8 cellular contexts compared by ENCODE assay signal in genomic region chr10:46019541-46020343, GRCh38. TPM values are rescaled to one million over a fixed set of nuclear protein-coding genes. Genes with fewer than 3 reads are reported as not detected.
DNase-seq lines count a peak whose midpoint lies in the region; ATAC-seq and TF ChIP-seq lines count a peak whose summit lies in the region.

No MANE protein-coding gene starts in this region.

- CTCF ChIA-PET in activated CD8-positive, alpha-beta memory T cell treated with anti-CD3 and anti-CD28 coated beads, Interleukin-2, amount 10 ng/mL, durations not matched to agents 7 days and 5 days (lab: Charles Lee): interaction anchor here (1.0 to 1.4 kb wide), 2 partner anchors 10 kb away, joined by 3 to 5 read pairs; no protein-coding TSS in a partner anchor

- peak overlapping the region; percentile 22 for H3K27ac Mint-ChIP-seq in activated CD8-positive, alpha-beta memory T cell treated with anti-CD3 and anti-CD28 coated beads, Interleukin-2, amount 10 ng/mL, durations not matched to agents 7 days and 5 days

- no peak overlapping the region for H3K4me3 ChIP-seq in body of pancreas
- peak overlapping the region; percentile 33 for H3K4me3 ChIP-seq in lower lobe of right lung
- H3K4me3 ChIP-seq in tibial nerve: peak overlapping the region in 1 of 4 donors; percentile 16

- no peaks in the 10 kb centered on the region for H3K9me3 ChIP-seq in body of pancreas
- H3K9me3 ChIP-seq in lower lobe of right lung: no peaks in the 10 kb centered on the region
- no peaks in the 10 kb centered on the region for H3K9me3 ChIP-seq in tibial nerve

- TF ChIP-seq POLR2A in body of pancreas (IDR thresholded peaks at IDR 0.05): no peak
- no peak for TF ChIP-seq POLR2A in tibial nerve (IDR thresholded peaks at IDR 0.05)

- no peaks in the 10 kb centered on the region for H3K9me3 Mint-ChIP-seq in activated CD8-positive, alpha-beta memory T cell treated with anti-CD3 and anti-CD28 coated beads, Interleukin-2, amount 10 ng/mL, durations not matched to agents 7 days and 5 days (ENCODE audit: low read depth)

- no peak for DNase-seq in activated CD8-positive, alpha-beta memory T cell treated with anti-CD3 and anti-CD28 coated beads, Interleukin-2, amount 10 ng/mL, durations not matched to agents 7 days and 5 days
- DNase-seq in activated CD8-positive, alpha-beta memory T cell treated with anti-CD3 and anti-CD28 coated beads for 24 hours: no peak
- DNase-seq in body of pancreas (peak in 1 of 4 donors; percentile 51), lower lobe of right lung (no peak), tibial nerve (ENCODE audit: low spot score in 2 of 2) (peak in 1 of 2 donors; percentile 12)
- DNase-seq in NK-92 treated with Interleukin-12 subunit alpha and Interleukin-12 subunit beta, amount 100 ng/mL, for 24 hours (lab: John Stamatoyannopoulos, UW): no peak

- WGBS in body of pancreas, 2 donors: 37 to 52% methylated on average over 7 of the region's 7 CpGs
- 49 to 55% methylated on average over 7 of the region's 7 CpGs for WGBS in tibial nerve, 2 donors

- intact Hi-C loops in body of pancreas (cut with DNase I): no loop called here
- intact Hi-C loops in lower lobe of right lung (cut with DNase I): no loop called here

- H3K27ac ChIP-seq in body of pancreas (peak overlapping the region; percentile 23 to 55 (median 32)), lower lobe of right lung (peak overlapping the region; percentile 61), tibial nerve (peak overlapping the region in 3 of 4 donors; percentile 18 to 33 (median 21))

- peaks cover 18% of the 10 kb centered on the region for H3K36me3 Mint-ChIP-seq in activated CD8-positive, alpha-beta memory T cell treated with anti-CD3 and anti-CD28 coated beads, Interleukin-2, amount 10 ng/mL, durations not matched to agents 7 days and 5 days

- H3K4me1 ChIP-seq in body of pancreas (peaks cover 64% of the 10 kb centered on the region), lower lobe of right lung (peaks cover 77% of the 10 kb centered on the region), tibial nerve (peaks cover 0 to 91% (median 35%) of the 10 kb centered on the region in 4 donors)

- no peaks in the 10 kb centered on the region for H3K27me3 Mint-ChIP-seq in activated CD8-positive, alpha-beta memory T cell treated with anti-CD3 and anti-CD28 coated beads, Interleukin-2, amount 10 ng/mL, durations not matched to agents 7 days and 5 days

- TF ChIP-seq CTCF in body of pancreas (IDR thresholded peaks at IDR 0.05) (no peak), lower lobe of right lung (IDR thresholded peaks at IDR 0.05) (no peak), tibial nerve (IDR thresholded peaks at IDR 0.05) (no peak)

- H3K4me3 Mint-ChIP-seq in activated CD8-positive, alpha-beta memory T cell treated with anti-CD3 and anti-CD28 coated beads, Interleukin-2, amount 10 ng/mL, durations not matched to agents 7 days and 5 days: no peak overlapping the region

- H3K27me3 ChIP-seq in body of pancreas (no peaks in the 10 kb centered on the region), lower lobe of right lung (ENCODE audit: low read depth) (no peaks in the 10 kb centered on the region), tibial nerve (no peaks in the 10 kb centered on the region)

- H3K4me1 Mint-ChIP-seq in activated CD8-positive, alpha-beta memory T cell treated with anti-CD3 and anti-CD28 coated beads, Interleukin-2, amount 10 ng/mL, durations not matched to agents 7 days and 5 days: peaks cover 64% of the 10 kb centered on the region

- ATAC-seq in activated CD8-positive, alpha-beta memory T cell treated with anti-CD3 and anti-CD28 coated beads, Interleukin-2, amount 10 ng/mL, durations not matched to agents 7 days and 5 days: no peak
- ATAC-seq in body of pancreas: peak; percentile 33
- ATAC-seq in lower lobe of right lung: peak in 1 of 2 donors; percentile 12
- no peak for ATAC-seq in GM21515 (IDR thresholded peaks at IDR 0.05; ENCODE audit: unreplicated experiment)
- no peak for ATAC-seq in GM21423 (IDR thresholded peaks at IDR 0.05; ENCODE audit: unreplicated experiment)

- H3K36me3 ChIP-seq in body of pancreas (replicated peaks in 1 of 2; ENCODE audit: insufficient read depth in 1 of 2, low read depth in 2 of 2) (peaks cover 0 to 2% of the 10 kb centered on the region in 2 donors), lower lobe of right lung (peaks cover 18% of the 10 kb centered on the region), tibial nerve (peaks cover 0 to 14% (median 0%) of the 10 kb centered on the region in 3 donors)

- TF ChIP-seq EP300 in tibial nerve (IDR thresholded peaks at IDR 0.05): peak in 1 of 2 donors; percentile 39

RNA-seq across cellular contexts. Expression of gene NCOA4, which starts 10.7 kb away (rescaled TPM):
- 100 to 1,000 TPM in 1 of 2 experiments, 10 to 100 TPM in 1; 90.9 to 122 TPM for total RNA-seq in activated CD8-positive, alpha-beta memory T cell treated with anti-CD3 and anti-CD28 coated beads, Interleukin-2, amount 10 ng/mL, durations not matched to agents 7 days and 5 days
- total RNA-seq in body of pancreas (10 to 100 TPM; 60.2 to 80.1 TPM), lower lobe of right lung (194 TPM), tibial nerve (100 to 1,000 TPM in 3 of 4 donors, 10 to 100 TPM in 1; 84.3 to 135 (median 113) TPM)

RNA-seq across cellular contexts. Expression of gene MSMB, which starts 26.3 kb away (rescaled TPM):
- total RNA-seq in activated CD8-positive, alpha-beta memory T cell treated with anti-CD3 and anti-CD28 coated beads, Interleukin-2, amount 10 ng/mL, durations not matched to agents 7 days and 5 days: not detected
- total RNA-seq in body of pancreas: not detected
- 5.3 TPM for total RNA-seq in lower lobe of right lung
- not detected for total RNA-seq in tibial nerve

RNA-seq across cellular contexts. Expression of gene TIMM23, which starts 47.5 kb away (rescaled TPM):
- 10 to 100 TPM; 56.0 to 73.9 TPM for total RNA-seq in activated CD8-positive, alpha-beta memory T cell treated with anti-CD3 and anti-CD28 coated beads, Interleukin-2, amount 10 ng/mL, durations not matched to agents 7 days and 5 days
- 10 to 100 TPM; 18.7 to 34.9 TPM for total RNA-seq in body of pancreas
- total RNA-seq in lower lobe of right lung: 34.2 TPM
- 10 to 100 TPM; 29.6 to 42.9 (median 35.7) TPM for total RNA-seq in tibial nerve
